Comparison of ENCODE assay signal across 1 cellular context in the genomic region with DNA sequence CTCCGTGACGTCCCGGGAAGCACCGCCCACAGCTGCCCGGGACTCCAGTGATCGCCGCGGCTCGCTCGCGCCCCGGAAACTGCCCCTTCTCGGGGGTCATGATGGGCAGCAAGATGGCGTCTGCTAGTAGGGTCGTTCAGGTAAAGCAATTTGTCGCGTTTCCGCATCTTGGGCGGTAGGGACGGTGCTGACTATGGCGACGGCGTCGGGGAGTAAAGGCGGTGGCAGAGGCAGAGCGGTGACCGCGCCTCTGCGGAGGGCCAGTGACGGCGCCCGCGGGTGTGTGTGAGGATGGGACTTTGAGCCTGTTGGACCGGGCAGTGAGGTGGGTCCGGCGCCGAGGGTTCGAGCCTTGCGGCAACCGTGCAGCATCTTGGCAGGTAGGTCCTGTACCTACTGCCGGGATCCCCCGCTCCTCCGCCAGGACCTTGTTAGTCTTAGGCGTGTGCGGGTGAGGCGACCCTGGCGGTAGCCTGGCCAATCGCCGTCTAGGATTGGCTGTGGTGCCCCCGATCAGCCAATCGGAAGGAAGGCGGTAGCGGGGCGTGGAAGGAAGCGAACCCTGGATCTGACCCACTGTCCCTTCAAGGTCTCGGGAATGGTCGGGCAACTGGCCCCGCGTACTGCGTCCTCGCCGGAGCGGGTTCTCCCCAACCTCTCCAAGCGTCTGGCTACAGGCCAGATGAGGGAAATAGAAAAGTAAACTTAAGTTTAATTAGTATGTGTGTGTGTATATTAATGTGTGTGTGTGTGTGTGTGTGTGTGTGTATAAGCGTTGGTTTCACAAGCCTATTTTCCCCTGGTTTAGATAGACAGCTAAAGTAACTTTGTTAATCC.
TF ChIP-seq lines count a peak whose summit lies in the region.

No MANE protein-coding gene starts in this region.

TF ChIP-seq in SK-N-SH, 30 proteins besides CTCF, POLR2A, EP300 and RAD21 (continued from another document):
- TF ChIP-seq, protein P1, sequence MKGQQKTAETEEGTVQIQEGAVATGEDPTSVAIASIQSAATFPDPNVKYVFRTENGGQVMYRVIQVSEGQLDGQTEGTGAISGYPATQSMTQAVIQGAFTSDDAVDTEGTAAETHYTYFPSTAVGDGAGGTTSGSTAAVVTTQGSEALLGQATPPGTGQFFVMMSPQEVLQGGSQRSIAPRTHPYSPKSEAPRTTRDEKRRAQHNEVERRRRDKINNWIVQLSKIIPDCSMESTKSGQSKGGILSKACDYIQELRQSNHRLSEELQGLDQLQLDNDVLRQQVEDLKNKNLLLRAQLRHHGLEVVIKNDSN (IDR thresholded peaks at IDR 0.05; ENCODE audit: borderline replicate concordance, low read depth), result no peak
- TF ChIP-seq, protein P2, sequence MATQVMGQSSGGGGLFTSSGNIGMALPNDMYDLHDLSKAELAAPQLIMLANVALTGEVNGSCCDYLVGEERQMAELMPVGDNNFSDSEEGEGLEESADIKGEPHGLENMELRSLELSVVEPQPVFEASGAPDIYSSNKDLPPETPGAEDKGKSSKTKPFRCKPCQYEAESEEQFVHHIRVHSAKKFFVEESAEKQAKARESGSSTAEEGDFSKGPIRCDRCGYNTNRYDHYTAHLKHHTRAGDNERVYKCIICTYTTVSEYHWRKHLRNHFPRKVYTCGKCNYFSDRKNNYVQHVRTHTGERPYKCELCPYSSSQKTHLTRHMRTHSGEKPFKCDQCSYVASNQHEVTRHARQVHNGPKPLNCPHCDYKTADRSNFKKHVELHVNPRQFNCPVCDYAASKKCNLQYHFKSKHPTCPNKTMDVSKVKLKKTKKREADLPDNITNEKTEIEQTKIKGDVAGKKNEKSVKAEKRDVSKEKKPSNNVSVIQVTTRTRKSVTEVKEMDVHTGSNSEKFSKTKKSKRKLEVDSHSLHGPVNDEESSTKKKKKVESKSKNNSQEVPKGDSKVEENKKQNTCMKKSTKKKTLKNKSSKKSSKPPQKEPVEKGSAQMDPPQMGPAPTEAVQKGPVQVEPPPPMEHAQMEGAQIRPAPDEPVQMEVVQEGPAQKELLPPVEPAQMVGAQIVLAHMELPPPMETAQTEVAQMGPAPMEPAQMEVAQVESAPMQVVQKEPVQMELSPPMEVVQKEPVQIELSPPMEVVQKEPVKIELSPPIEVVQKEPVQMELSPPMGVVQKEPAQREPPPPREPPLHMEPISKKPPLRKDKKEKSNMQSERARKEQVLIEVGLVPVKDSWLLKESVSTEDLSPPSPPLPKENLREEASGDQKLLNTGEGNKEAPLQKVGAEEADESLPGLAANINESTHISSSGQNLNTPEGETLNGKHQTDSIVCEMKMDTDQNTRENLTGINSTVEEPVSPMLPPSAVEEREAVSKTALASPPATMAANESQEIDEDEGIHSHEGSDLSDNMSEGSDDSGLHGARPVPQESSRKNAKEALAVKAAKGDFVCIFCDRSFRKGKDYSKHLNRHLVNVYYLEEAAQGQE (IDR thresholded peaks at IDR 0.05; ENCODE audit: low read depth, low read length), result no peak
- TF ChIP-seq, protein P3, sequence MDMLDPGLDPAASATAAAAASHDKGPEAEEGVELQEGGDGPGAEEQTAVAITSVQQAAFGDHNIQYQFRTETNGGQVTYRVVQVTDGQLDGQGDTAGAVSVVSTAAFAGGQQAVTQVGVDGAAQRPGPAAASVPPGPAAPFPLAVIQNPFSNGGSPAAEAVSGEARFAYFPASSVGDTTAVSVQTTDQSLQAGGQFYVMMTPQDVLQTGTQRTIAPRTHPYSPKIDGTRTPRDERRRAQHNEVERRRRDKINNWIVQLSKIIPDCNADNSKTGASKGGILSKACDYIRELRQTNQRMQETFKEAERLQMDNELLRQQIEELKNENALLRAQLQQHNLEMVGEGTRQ (IDR thresholded peaks at IDR 0.05; ENCODE audit: borderline replicate concordance, low read depth, low read length), result no peak
- TF ChIP-seq SIN3A (IDR thresholded peaks at IDR 0.05; ENCODE audit: borderline replicate concordance, low read depth, low read length) (0 out of 2 replicates have a peak, but pooled peaks have one; percentile 9), GATA2 (CRISPR knock-in tag; IDR thresholded peaks at IDR 0.05) (no peak), SMC3 (IDR thresholded peaks at IDR 0.05; ENCODE audit: low read depth, low read length) (no peak), NFIC (IDR thresholded peaks at IDR 0.05; ENCODE audit: borderline replicate concordance) (no peak), EZH2phosphoT487 (IDR thresholded peaks at IDR 0.05; ENCODE audit: borderline replicate concordance, low read depth) (no peak), YY1 (IDR thresholded peaks at IDR 0.05; ENCODE audit: low read depth) (peak; percentile 89), JUND (IDR thresholded peaks at IDR 0.05) (no peak)
- TF ChIP-seq, protein P4, sequence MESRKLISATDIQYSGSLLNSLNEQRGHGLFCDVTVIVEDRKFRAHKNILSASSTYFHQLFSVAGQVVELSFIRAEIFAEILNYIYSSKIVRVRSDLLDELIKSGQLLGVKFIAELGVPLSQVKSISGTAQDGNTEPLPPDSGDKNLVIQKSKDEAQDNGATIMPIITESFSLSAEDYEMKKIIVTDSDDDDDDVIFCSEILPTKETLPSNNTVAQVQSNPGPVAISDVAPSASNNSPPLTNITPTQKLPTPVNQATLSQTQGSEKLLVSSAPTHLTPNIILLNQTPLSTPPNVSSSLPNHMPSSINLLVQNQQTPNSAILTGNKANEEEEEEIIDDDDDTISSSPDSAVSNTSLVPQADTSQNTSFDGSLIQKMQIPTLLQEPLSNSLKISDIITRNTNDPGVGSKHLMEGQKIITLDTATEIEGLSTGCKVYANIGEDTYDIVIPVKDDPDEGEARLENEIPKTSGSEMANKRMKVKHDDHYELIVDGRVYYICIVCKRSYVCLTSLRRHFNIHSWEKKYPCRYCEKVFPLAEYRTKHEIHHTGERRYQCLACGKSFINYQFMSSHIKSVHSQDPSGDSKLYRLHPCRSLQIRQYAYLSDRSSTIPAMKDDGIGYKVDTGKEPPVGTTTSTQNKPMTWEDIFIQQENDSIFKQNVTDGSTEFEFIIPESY (IDR thresholded peaks at IDR 0.05; ENCODE audit: borderline replicate concordance, low read depth), result no peak
- TF ChIP-seq, protein P5, sequence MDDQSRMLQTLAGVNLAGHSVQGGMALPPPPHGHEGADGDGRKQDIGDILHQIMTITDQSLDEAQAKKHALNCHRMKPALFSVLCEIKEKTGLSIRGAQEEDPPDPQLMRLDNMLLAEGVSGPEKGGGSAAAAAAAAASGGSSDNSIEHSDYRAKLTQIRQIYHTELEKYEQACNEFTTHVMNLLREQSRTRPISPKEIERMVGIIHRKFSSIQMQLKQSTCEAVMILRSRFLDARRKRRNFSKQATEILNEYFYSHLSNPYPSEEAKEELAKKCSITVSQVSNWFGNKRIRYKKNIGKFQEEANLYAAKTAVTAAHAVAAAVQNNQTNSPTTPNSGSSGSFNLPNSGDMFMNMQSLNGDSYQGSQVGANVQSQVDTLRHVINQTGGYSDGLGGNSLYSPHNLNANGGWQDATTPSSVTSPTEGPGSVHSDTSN (IDR thresholded peaks at IDR 0.05), result peak; percentile 54
- TF ChIP-seq, protein P6, sequence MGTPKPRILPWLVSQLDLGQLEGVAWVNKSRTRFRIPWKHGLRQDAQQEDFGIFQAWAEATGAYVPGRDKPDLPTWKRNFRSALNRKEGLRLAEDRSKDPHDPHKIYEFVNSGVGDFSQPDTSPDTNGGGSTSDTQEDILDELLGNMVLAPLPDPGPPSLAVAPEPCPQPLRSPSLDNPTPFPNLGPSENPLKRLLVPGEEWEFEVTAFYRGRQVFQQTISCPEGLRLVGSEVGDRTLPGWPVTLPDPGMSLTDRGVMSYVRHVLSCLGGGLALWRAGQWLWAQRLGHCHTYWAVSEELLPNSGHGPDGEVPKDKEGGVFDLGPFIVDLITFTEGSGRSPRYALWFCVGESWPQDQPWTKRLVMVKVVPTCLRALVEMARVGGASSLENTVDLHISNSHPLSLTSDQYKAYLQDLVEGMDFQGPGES (IDR thresholded peaks at IDR 0.05; ENCODE audit: low read depth, low read length), result no peak
- TF ChIP-seq, protein P7, sequence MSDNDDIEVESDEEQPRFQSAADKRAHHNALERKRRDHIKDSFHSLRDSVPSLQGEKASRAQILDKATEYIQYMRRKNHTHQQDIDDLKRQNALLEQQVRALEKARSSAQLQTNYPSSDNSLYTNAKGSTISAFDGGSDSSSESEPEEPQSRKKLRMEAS (IDR thresholded peaks at IDR 0.05; ENCODE audit: low read depth), result peak; percentile 65; the same call in 1 of the 2 replicates
